Comparison of ENCODE assay signal across 10 cellular contexts in the genomic region with DNA sequence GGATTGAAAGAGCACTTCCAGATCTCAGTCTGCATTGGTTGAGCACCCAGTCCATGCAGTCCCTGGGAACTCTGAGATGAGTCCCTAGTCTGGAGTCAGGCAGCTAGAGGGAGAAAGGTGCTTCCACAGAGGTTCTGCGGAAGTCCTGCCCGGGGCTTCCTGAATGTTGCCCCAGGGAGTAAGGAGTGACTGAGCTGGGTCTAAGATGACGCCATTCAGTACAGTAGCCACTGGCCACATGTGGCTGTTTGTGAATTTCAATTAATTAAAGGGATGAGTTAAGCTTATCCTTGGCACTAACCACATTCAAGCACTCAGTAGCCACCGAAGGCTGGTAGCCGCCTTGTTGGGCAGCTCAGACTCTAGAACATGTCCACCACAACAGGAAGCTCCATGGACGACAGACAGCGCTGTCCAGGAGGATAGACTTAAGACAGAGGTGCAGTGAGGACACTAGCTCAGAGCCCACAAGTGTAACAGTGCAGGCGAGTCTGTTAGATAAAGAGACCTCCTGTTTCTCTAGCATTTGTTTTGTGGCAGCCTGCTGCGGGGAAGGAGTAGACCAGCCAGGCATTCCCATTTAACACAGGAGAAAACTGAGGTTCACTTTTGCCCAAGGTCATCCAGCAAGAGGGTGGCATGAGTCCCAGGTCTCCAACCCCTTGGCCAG.
DNase-seq lines count a peak whose midpoint lies in the region; ATAC-seq and TF ChIP-seq lines count a peak whose summit lies in the region.
"Had no signal": no experiment of that assay in that cellular context is flagged by ENCODE, and none has a peak within 500 bp of the region (broad histone marks: within the 10 kb centered on the region; RNA-seq: fewer than 3 reads in every experiment).

No MANE protein-coding gene starts in this region.

- H3K9me3 Mint-ChIP-seq in activated T-cell treated with anti-CD3 and anti-CD28 coated beads, Interleukin-2, amount 50 U/mL, for 24 hours: no peaks in the 10 kb centered on the region
- no peaks in the 10 kb centered on the region for H3K9me3 Mint-ChIP-seq in activated CD8-positive, alpha-beta T cell treated with anti-CD3 and anti-CD28 coated beads, Interleukin-2, amount 10 ng/mL, durations not matched to agents 7 days and 5 days (ENCODE audit: insufficient read depth)

- peaks cover 78% of the 10 kb centered on the region for H3K4me1 Mint-ChIP-seq in activated T-cell treated with anti-CD3 and anti-CD28 coated beads, Interleukin-2, amount 50 U/mL, for 24 hours (ENCODE audit: low read depth)
- H3K4me1 Mint-ChIP-seq in activated CD8-positive, alpha-beta T cell treated with anti-CD3 and anti-CD28 coated beads, Interleukin-2, amount 10 ng/mL, durations not matched to agents 7 days and 5 days (ENCODE audit: low read depth): peaks cover 83% of the 10 kb centered on the region

- H3K36me3 ChIP-seq in mesenchymal stem cell (ENCODE audit: control insufficient read depth in 1 of 2, insufficient read depth in 2 of 2, low read depth in 1 of 2, low read length in 2 of 2) (peaks cover 0 to 35% of the 10 kb centered on the region in 2 experiments), testis (ENCODE audit: low read depth, missing control alignments) (no peaks in the 10 kb centered on the region)

- H3K14ac ChIP-seq in mesenchymal stem cell (ENCODE audit: low read length in 2 of 2): peak overlapping the region in 1 of 2 experiments; percentile 76

- POLR2A ChIA-PET in activated CD8-positive, alpha-beta T cell treated with anti-CD3 and anti-CD28 coated beads, Interleukin-2, amount 10 ng/mL, durations not matched to agents 7 days and 5 days (lab: Charles Lee): interaction anchor here (1.5 to 3.6 kb wide), 2 partner anchors 77 to 103 kb away, joined by 5 to 18 read pairs; no protein-coding TSS in a partner anchor

- H3K9ac ChIP-seq in mesenchymal stem cell (ENCODE audit: low read length): peak overlapping the region; percentile 29

- no peak overlapping the region for H3K4ac ChIP-seq in mesenchymal stem cell (ENCODE audit: low read depth in 1 of 2, low read length in 2 of 2)

- H3K4me3 Mint-ChIP-seq in activated T-cell treated with anti-CD3 and anti-CD28 coated beads, Interleukin-2, amount 50 U/mL, for 24 hours: peak overlapping the region; percentile 83
- H3K4me3 Mint-ChIP-seq in activated CD8-positive, alpha-beta T cell treated with anti-CD3 and anti-CD28 coated beads, Interleukin-2, amount 10 ng/mL, durations not matched to agents 7 days and 5 days: peak overlapping the region; percentile 89

- TF ChIP-seq CTCF in testis (IDR thresholded peaks at IDR 0.05): no peak

- peaks cover 50% of the 10 kb centered on the region for H3K79me1 ChIP-seq in mesenchymal stem cell (replicated peaks; ENCODE audit: low read length, poor library complexity, severe bottlenecking)

- H3K9me3 ChIP-seq in mesenchymal stem cell (ENCODE audit: control insufficient read depth, low read length) (no peaks in the 10 kb centered on the region), testis (no peaks in the 10 kb centered on the region)

- CTCF ChIA-PET in activated CD8-positive, alpha-beta T cell treated with anti-CD3 and anti-CD28 coated beads, Interleukin-2, amount 10 ng/mL, durations not matched to agents 7 days and 5 days (lab: Charles Lee): interaction anchor here (0.6 to 1.0 kb wide), 2 partner anchors 39 to 99 kb away, joined by 3 read pairs; no protein-coding TSS in a partner anchor

- H4K91ac ChIP-seq in mesenchymal stem cell (ENCODE audit: low read length): peak overlapping the region; percentile 88

- no peak overlapping the region for H2BK5ac ChIP-seq in mesenchymal stem cell (ENCODE audit: low read depth, low read length, poor library complexity, severe bottlenecking)

- peak overlapping the region; percentile 65 to 76 for H3K18ac ChIP-seq in mesenchymal stem cell (ENCODE audit: low read depth in 1 of 2, low read length in 2 of 2)

- ATAC-seq in activated CD8-positive, alpha-beta T cell treated with anti-CD3 and anti-CD28 coated beads, Interleukin-2, amount 10 ng/mL, durations not matched to agents 7 days and 5 days: no peak

- H3K27ac Mint-ChIP-seq in activated T-cell treated with anti-CD3 and anti-CD28 coated beads, Interleukin-2, amount 50 U/mL, for 24 hours: peak overlapping the region; percentile 88
- peak overlapping the region; percentile 92 for H3K27ac Mint-ChIP-seq in activated CD8-positive, alpha-beta T cell treated with anti-CD3 and anti-CD28 coated beads, Interleukin-2, amount 10 ng/mL, durations not matched to agents 7 days and 5 days

- H3K4me3 ChIP-seq in mesenchymal stem cell (ENCODE audit: insufficient read depth in 1 of 2, low read depth in 1 of 2, low read length in 2 of 2) (peak overlapping the region in 1 of 2 experiments; percentile 49), testis (no peak overlapping the region)

- no peak overlapping the region for H3K4me2 ChIP-seq in mesenchymal stem cell (ENCODE audit: low read length, poor library complexity, severe bottlenecking)

- no peak overlapping the region for H2AFZ ChIP-seq in mesenchymal stem cell (ENCODE audit: low read depth, low read length)

- no peak for TF ChIP-seq POLR2A in testis (IDR thresholded peaks at IDR 0.05)

- intact Hi-C loops in testis (cut with DNase I; ENCODE audit: low total_unique reads): no loop called here

- H3K23ac ChIP-seq in mesenchymal stem cell (ENCODE audit: low read length in 2 of 2): no peak overlapping the region

- H3K27ac ChIP-seq in mesenchymal stem cell (ENCODE audit: low read length, poor library complexity, severe bottlenecking) (no peak overlapping the region), testis (peak overlapping the region; percentile 6 to 77)

- H2BK15ac ChIP-seq in mesenchymal stem cell (ENCODE audit: low read depth, poor library complexity, severe bottlenecking): no peak overlapping the region

- no peak overlapping the region for H2AK5ac ChIP-seq in mesenchymal stem cell (ENCODE audit: low read length, severe bottlenecking)

- DNase-seq in activated T-cell treated with anti-CD3 and anti-CD28 coated beads, Interleukin-2, amount 50 U/mL, for 24 hours: no peak
- no peak for DNase-seq in activated T-cell treated with anti-CD3 and anti-CD28 coated beads, Interleukin-2, amount 50 U/mL, for 1 hour
- DNase-seq in activated CD8-positive, alpha-beta T cell treated with anti-CD3 and anti-CD28 coated beads, Interleukin-2, amount 10 ng/mL, durations not matched to agents 7 days and 5 days: no peak
- DNase-seq in mesenchymal stem cell: no peak
- DNase-seq in testis: no peak
- no peak for DNase-seq in central memory CD4-positive, alpha-beta T cell
- no peak for DNase-seq in midbrain (lab: John Stamatoyannopoulos, UW)
- DNase-seq in NCI-H1105 treated with DMSO at 0.1 percent for 48 hours (lab: John Stamatoyannopoulos, UW): no peak
- DNase-seq: NCI-H1436 treated with DMSO at 0.1 percent for 48 hours; stimulated activated CD4-positive, alpha-beta T cell treated with anti-CD3 and anti-CD28 coated beads, Interleukin-4, amount 100 ng/mL, for 4 hours had no signal

- no peaks in the 10 kb centered on the region for H3K27me3 ChIP-seq in mesenchymal stem cell (ENCODE audit: control insufficient read depth in 1 of 2, insufficient read depth in 1 of 2, low read length in 2 of 2)
- no peaks in the 10 kb centered on the region for H3K27me3 ChIP-seq in testis

- peak overlapping the region in 1 of 2 experiments; percentile 55 for H2BK12ac ChIP-seq in mesenchymal stem cell (ENCODE audit: low read length in 2 of 2)

- peaks cover 6% of the 10 kb centered on the region for H3K36me3 Mint-ChIP-seq in activated T-cell treated with anti-CD3 and anti-CD28 coated beads, Interleukin-2, amount 50 U/mL, for 24 hours (ENCODE audit: low read depth)
- peaks cover 12% of the 10 kb centered on the region for H3K36me3 Mint-ChIP-seq in activated CD8-positive, alpha-beta T cell treated with anti-CD3 and anti-CD28 coated beads, Interleukin-2, amount 10 ng/mL, durations not matched to agents 7 days and 5 days (ENCODE audit: low read depth)

- no peaks in the 10 kb centered on the region for H3K27me3 Mint-ChIP-seq in activated T-cell treated with anti-CD3 and anti-CD28 coated beads, Interleukin-2, amount 50 U/mL, for 24 hours
- H3K27me3 Mint-ChIP-seq in activated CD8-positive, alpha-beta T cell treated with anti-CD3 and anti-CD28 coated beads, Interleukin-2, amount 10 ng/mL, durations not matched to agents 7 days and 5 days (ENCODE audit: low read depth): no peaks in the 10 kb centered on the region

- peak overlapping the region; percentile 11 for H2BK120ac ChIP-seq in mesenchymal stem cell (ENCODE audit: low read depth, low read length)

- H3K4me1 ChIP-seq in mesenchymal stem cell (ENCODE audit: control insufficient read depth, insufficient read depth, low read depth, low read length) (peaks cover 61% of the 10 kb centered on the region), testis (peaks cover 39% of the 10 kb centered on the region)

- WGBS in mesenchymal stem cell: 99% methylated on average over 9 of the region's 9 CpGs
- WGBS in testis, 2 donors: 81 to 84% methylated on average over 6 to 9 of the region's 9 CpGs

- peak overlapping the region; percentile 29 for H4K8ac ChIP-seq in mesenchymal stem cell (ENCODE audit: low read length)
